10 cellular contexts compared by ENCODE assay signal in the genomic region with DNA sequence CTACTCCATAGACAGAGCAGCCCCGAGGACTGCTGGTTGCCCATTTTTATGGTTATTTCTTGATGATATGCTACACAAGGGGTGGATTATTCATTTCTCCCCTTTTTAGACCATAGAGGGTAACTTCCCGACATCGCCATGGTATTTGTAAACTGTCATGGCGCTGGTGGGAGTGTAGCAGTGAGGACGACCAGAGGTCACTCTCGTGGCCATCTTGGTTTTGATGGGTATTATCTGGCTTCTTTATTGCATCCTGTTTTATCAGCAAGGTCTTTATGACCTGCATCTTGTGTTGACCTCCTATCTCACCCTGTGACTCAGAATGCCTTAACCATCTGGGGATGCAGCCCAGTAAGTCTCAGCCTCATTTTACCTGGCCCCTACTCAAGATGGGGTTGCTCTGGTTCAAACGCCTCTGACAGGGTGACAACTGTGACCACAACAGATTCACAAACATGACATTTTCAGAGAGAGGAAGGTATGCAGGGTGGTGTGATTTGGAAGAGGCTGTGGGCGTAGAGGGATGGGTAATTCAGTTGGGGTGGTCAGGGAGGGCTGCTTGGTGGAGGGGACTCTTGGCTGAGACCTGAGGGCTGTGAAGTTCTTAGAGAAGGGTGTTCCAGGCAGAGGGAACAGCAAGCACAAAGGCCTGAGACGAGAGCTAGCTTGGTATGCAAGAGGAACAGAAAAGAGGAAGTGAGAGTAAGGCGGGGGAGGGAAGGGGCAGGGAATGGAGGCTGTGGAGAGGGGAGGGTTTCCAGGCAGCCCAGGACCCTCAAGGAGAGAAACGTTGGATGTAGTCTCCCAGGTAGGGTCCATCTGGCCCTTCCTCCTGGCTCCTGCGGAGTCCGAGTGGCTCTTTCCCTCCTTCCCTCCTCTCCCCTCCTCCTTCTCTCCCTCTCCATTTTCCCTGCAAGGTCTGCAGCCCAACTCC. TPM values are rescaled to one million over a fixed set of nuclear protein-coding genes. Genes with fewer than 3 reads are reported as not detected.
DNase-seq lines count a peak whose midpoint lies in the region; ATAC-seq, FAIRE-seq and TF ChIP-seq lines count a peak whose summit lies in the region.
"Had no signal": no experiment of that assay in that cellular context is flagged by ENCODE, and none has a peak within 500 bp of the region (broad histone marks: within the 10 kb centered on the region; RNA-seq: fewer than 3 reads in every experiment).

No MANE protein-coding gene starts in this region.

- no peaks in the 10 kb centered on the region for H3K36me3 ChIP-seq in OCI-LY1 (ENCODE audit: insufficient read depth, low read length)

- H3K27ac ChIP-seq in OCI-LY1 (ENCODE audit: low read depth, low read length, poor library complexity, severe bottlenecking), result peak overlapping the region; percentile 98
- H3K27ac ChIP-seq: parathyroid adenoma had no signal

- H3K9ac ChIP-seq in OCI-LY1 (ENCODE audit: low read length), result peak overlapping the region; percentile 53; the same call in 1 of the 2 replicates
- H3K9ac ChIP-seq: parathyroid adenoma had no signal

- FAIRE-seq in GM18507 (lab: Jason Lieb, UNC), result peak; percentile 96

- peak; percentile 61 for ATAC-seq in HG02571 (IDR thresholded peaks at IDR 0.05; ENCODE audit: unreplicated experiment)
- ATAC-seq in left lobe of liver, result peak; percentile 52

- peaks cover 69% of the 10 kb centered on the region for H3K4me1 ChIP-seq in OCI-LY1 (ENCODE audit: insufficient read depth, low read length, severe bottlenecking)
- H3K4me1 ChIP-seq: parathyroid adenoma had no signal

- no peak for TF ChIP-seq CTCF in OCI-LY1 (IDR thresholded peaks at IDR 0.05; ENCODE audit: low read length)

- H2AFZ ChIP-seq in OCI-LY1 (ENCODE audit: low read length), result no peak overlapping the region
- H2AFZ ChIP-seq: parathyroid adenoma had no signal

- H3K9me3 ChIP-seq in OCI-LY1 (ENCODE audit: low read length), result no peaks in the 10 kb centered on the region

- H3K79me2 ChIP-seq in OCI-LY1 (ENCODE audit: insufficient read depth, low read length), result no peaks in the 10 kb centered on the region
- H3K79me2 ChIP-seq: parathyroid adenoma had no signal

- DNase-seq in GM18507 (ENCODE audit: extremely low spot score, insufficient read length, low read depth) (peak; percentile 62), left lobe of liver (ENCODE audit: low spot score) (no peak), NCI-H1436 treated with DMSO at 0.1 percent for 48 hours (lab: John Stamatoyannopoulos, UW) (no peak), HEK293T (ENCODE audit: extremely low spot score) (no peak), AG08396 (ENCODE audit: low spot score) (no peak)
- DNase-seq in activated CD4-positive, CD25-positive, alpha-beta regulatory T cell (lab: John Stamatoyannopoulos, UW), result no peak

- H3K4me3 ChIP-seq in OCI-LY1 (ENCODE audit: low read depth, low read length, poor library complexity, severe bottlenecking), result peak overlapping the region; percentile 4

- POLR2A ChIA-PET in HEK293T (lab: Yijun Ruan, JAX), result interaction anchor here (0.9 kb wide), 1 partner anchor 61 kb away, joined by 3 read pairs; no protein-coding TSS in a partner anchor

- no peaks in the 10 kb centered on the region for H4K20me1 ChIP-seq in OCI-LY1 (ENCODE audit: insufficient read depth, low read length)

- H3F3A ChIP-seq in OCI-LY1 (ENCODE audit: insufficient read depth, low read length), result peaks cover 14% of the 10 kb centered on the region

- H3K9me2 ChIP-seq in OCI-LY1 (ENCODE audit: low read depth, low read length), result no peaks in the 10 kb centered on the region

- CTCF ChIA-PET in HEK293T (lab: Yijun Ruan, JAX), result no interaction called here

- H3K27me3 ChIP-seq in OCI-LY1 (ENCODE audit: insufficient read depth, low read length), result no peaks in the 10 kb centered on the region

- H3K4me2 ChIP-seq in OCI-LY1 (ENCODE audit: low read length), result peak overlapping the region; percentile 49; the same call in 1 of the 2 replicates

TF ChIP-seq in HEK293T, 16 proteins besides CTCF, POLR2A, EP300 and RAD21:
- no peak for TF ChIP-seq LEF1 (IDR thresholded peaks at IDR 0.05; ENCODE audit: borderline replicate concordance)
- no peak for TF ChIP-seq ARNT (IDR thresholded peaks at IDR 0.05)
- TF ChIP-seq NFRKB (IDR thresholded peaks at IDR 0.05), result no peak

RNA-seq across cellular contexts. Expression of a gene that starts 23.5 kb away (rescaled TPM):
- not detected for total RNA-seq in left lobe of liver
- total RNA-seq: HT1080 had no signal

RNA-seq across cellular contexts. Expression of a gene that starts 43.7 kb away (rescaled TPM):
- 103 TPM for total RNA-seq in left lobe of liver

RNA-seq across cellular contexts. Expression of a gene that starts 50.5 kb away (rescaled TPM):
- 7.6 TPM for total RNA-seq in left lobe of liver
